Comparison of ENCODE assay signal across 8 cellular contexts in the genomic region with DNA sequence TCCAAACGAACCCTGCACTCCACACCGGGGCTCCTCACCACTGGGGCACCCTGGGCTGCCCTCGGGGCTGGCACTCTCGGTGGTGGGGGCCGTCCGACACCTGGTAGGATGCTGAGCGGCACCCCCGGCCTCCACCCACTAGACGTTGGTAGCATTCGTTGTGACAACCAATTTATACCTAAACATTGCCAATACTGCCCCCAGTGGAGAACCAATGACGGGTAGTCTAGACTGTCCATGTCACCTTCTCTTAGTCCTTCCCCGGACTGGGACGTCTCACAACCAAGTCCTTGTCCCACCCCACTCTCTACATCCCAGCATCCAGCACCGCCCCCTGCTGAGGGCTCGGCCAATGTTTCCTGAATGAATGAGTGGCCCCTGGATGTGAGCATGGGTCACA.
A peak's percentile ranks its signal among the peaks of the same experiment; 100 is the strongest.
DNase-seq lines count a peak whose midpoint lies in the region; ATAC-seq and TF ChIP-seq lines count a peak whose summit lies in the region.
"Not testable (repeated sequence)": the region's sequence is repeated elsewhere in the genome, so short reads cannot be mapped to it uniquely, and the experiment has no call there.

No MANE protein-coding gene starts in this region.

- not testable (repeated sequence) for H3K4me1 ChIP-seq in BE2C; endodermal cell (ENCODE audit: control insufficient read depth, insufficient read depth, low read length); aorta (ENCODE audit: control insufficient read depth in 1 of 2, insufficient read depth in 2 of 2, low read length in 2 of 2)

- DNase-seq in BE2C, result peak; percentile 6
- DNase-seq in WTC11 (ENCODE audit: low spot score), result peak; percentile 8
- peak; percentile 24 for DNase-seq in endodermal cell
- peak in 1 of 2 donors; percentile 11 for DNase-seq in left colon
- peak; percentile 80 for DNase-seq in posterior vena cava (ENCODE audit: low spot score)
- peak; percentile 48 to 68 for DNase-seq in aorta

- H3K27ac ChIP-seq in endodermal cell (ENCODE audit: low read depth, low read length); aorta (ENCODE audit: low read depth in 1 of 2, low read length in 2 of 2): not testable (repeated sequence)

- not testable (repeated sequence) for H3K9me3 Mint-ChIP-seq in WTC11, endodermal cell

- H3K27me3 ChIP-seq in BE2C; endodermal cell (ENCODE audit: control insufficient read depth, insufficient read depth, low read length, poor library complexity, severe bottlenecking); aorta (ENCODE audit: control insufficient read depth in 1 of 2, insufficient read depth in 2 of 2, low read length in 1 of 2): not testable (repeated sequence)

- H3K9ac ChIP-seq in endodermal cell (ENCODE audit: extremely low read depth, low read length, poor library complexity, severe bottlenecking), result not testable (repeated sequence)

- WGBS in endodermal cell (ENCODE audit: insufficient coverage in 1 of 2, insufficient read length in 1 of 2), 2 experiments, result 82 to 83% methylated on average over 10 of the region's 15 CpGs
- WGBS in aorta, 2 donors, result 81 to 85% methylated on average over 9 to 14 of the region's 15 CpGs

- POLR2A ChIA-PET in WTC11 (lab: Charles Lee), result not testable (repeated sequence)

- not testable (repeated sequence) for H3K27ac Mint-ChIP-seq in WTC11, endodermal cell

- intact Hi-C loops in left colon (cut with DNase I, micrococcal nuclease); posterior vena cava (cut with DNase I); aorta (cut with DNase I): not testable (repeated sequence)

- not testable (repeated sequence) for H3K27me3 Mint-ChIP-seq in WTC11 (ENCODE audit: low read depth); endodermal cell (ENCODE audit: insufficient read depth)

- not testable (repeated sequence) for H3K36me3 ChIP-seq in BE2C; endodermal cell (ENCODE audit: control insufficient read depth, insufficient read depth, low read length); aorta (ENCODE audit: control insufficient read depth in 1 of 2, insufficient read depth in 2 of 2, low read length in 1 of 2)

- H3K9me3 ChIP-seq in BE2C; endodermal cell (ENCODE audit: control insufficient read depth, low read length); aorta (ENCODE audit: control insufficient read depth, low read length): not testable (repeated sequence)

- not testable (repeated sequence) for H3K4me1 Mint-ChIP-seq in WTC11, endodermal cell

- not testable (repeated sequence) for H3K36me3 Mint-ChIP-seq in WTC11; endodermal cell (ENCODE audit: low read depth)

- TF ChIP-seq CTCF in BE2C (IDR thresholded peaks at IDR 0.05; ENCODE audit: low read depth, low read length); WTC11 (IDR thresholded peaks at IDR 0.05): not testable (repeated sequence)
- TF ChIP-seq CTCF in endodermal cell (conservative IDR thresholded peaks at IDR 0.05), result peak; percentile 20

- ATAC-seq in GM19351 (IDR thresholded peaks at IDR 0.05; ENCODE audit: unreplicated experiment), result peak; percentile 86
- peak; percentile 50 for ATAC-seq in HG03175 (IDR thresholded peaks at IDR 0.05; ENCODE audit: unreplicated experiment)
- ATAC-seq in WTC11, result peak; percentile 70; the same call in 1 of the 2 replicates
- peak; percentile 61 for ATAC-seq in left colon
- ATAC-seq in aorta (ENCODE audit: low FRiP score), result peak; percentile 78

- CTCF ChIA-PET in WTC11 (lab: Charles Lee), result not testable (repeated sequence)

- not testable (repeated sequence) for H3K4me3 ChIP-seq in BE2C (ENCODE audit: low read depth, low read length); endodermal cell (ENCODE audit: low read length); aorta (ENCODE audit: low read length in 2 of 2)

- H3K4me3 Mint-ChIP-seq in WTC11, endodermal cell: not testable (repeated sequence)
